1 cellular context compared by ENCODE assay signal in genomic region chr2:42105330-42106256, GRCh38.
TF ChIP-seq lines count a peak whose summit lies in the region.

No MANE protein-coding gene starts in this region.

TF ChIP-seq in HepG2, 621 proteins besides CTCF, POLR2A, EP300 and RAD21 (continued from another document and continues in another):
- TF ChIP-seq THYN1 (CRISPR knock-in tag; IDR thresholded peaks at IDR 0.05; ENCODE audit: borderline replicate concordance, low read depth): no peak
- TF ChIP-seq XBP1 (CRISPR knock-in tag; IDR thresholded peaks at IDR 0.05): no peak
- TF ChIP-seq POGZ (CRISPR knock-in tag; IDR thresholded peaks at IDR 0.05): peak; percentile 96
- TF ChIP-seq ZBTB1 (CRISPR knock-in tag; IDR thresholded peaks at IDR 0.05; ENCODE audit: borderline replicate concordance): no peak
- TF ChIP-seq ZSCAN31 (CRISPR knock-in tag; IDR thresholded peaks at IDR 0.05; ENCODE audit: low read depth): peak; percentile 33; the same call in 1 of the 2 replicates
- TF ChIP-seq HNF1A (IDR thresholded peaks at IDR 0.05; ENCODE audit: low read depth): peak; percentile 58; the same call in 1 of the 2 replicates
- TF ChIP-seq HNF1A (CRISPR knock-in tag; IDR thresholded peaks at IDR 0.05; ENCODE audit: borderline replicate concordance): peak; percentile 81
- 0 out of 2 replicates have a peak, but pooled peaks have one; percentile 62 for TF ChIP-seq KLF9 (CRISPR knock-in tag; IDR thresholded peaks at IDR 0.05; ENCODE audit: low read depth)
- TF ChIP-seq ZNF430 (CRISPR knock-in tag; IDR thresholded peaks at IDR 0.05): peak; percentile 54; the same call in 1 of the 2 replicates
- TF ChIP-seq ZNF543 (CRISPR knock-in tag; IDR thresholded peaks at IDR 0.05): 0 out of 2 replicates have a peak, but pooled peaks have one; percentile 38
- peak; percentile 68; the same call in 1 of the 2 replicates for TF ChIP-seq ZNF431 (CRISPR knock-in tag; IDR thresholded peaks at IDR 0.05; ENCODE audit: borderline replicate concordance, low read depth)
- TF ChIP-seq TIGD3 (CRISPR knock-in tag; IDR thresholded peaks at IDR 0.05; ENCODE audit: borderline replicate concordance): no peak
- no peak for TF ChIP-seq ISX (CRISPR knock-in tag; conservative IDR thresholded peaks at IDR 0.05)
- TF ChIP-seq ADNP (CRISPR knock-in tag; IDR thresholded peaks at IDR 0.05): no peak
- TF ChIP-seq SMYD3 (CRISPR knock-in tag; IDR thresholded peaks at IDR 0.05): no peak
- TF ChIP-seq SKI (IDR thresholded peaks at IDR 0.05; ENCODE audit: partially characterized antibody): no peak
- TF ChIP-seq REPIN1 (CRISPR knock-in tag; IDR thresholded peaks at IDR 0.05; ENCODE audit: borderline replicate concordance, low read depth): no peak
- no peak for TF ChIP-seq XRCC5 (optimal IDR thresholded peaks at IDR 0.05; ENCODE audit: low read length)
- peak; percentile 64; the same call in 1 of the 2 replicates for TF ChIP-seq ZNF350 (CRISPR knock-in tag; IDR thresholded peaks at IDR 0.05; ENCODE audit: borderline replicate concordance, low read depth)
- TF ChIP-seq CCDC6 (CRISPR knock-in tag; IDR thresholded peaks at IDR 0.05): peak; percentile 83
- 0 out of 2 replicates have a peak, but pooled peaks have one; percentile 13 for TF ChIP-seq UBTF (CRISPR knock-in tag; IDR thresholded peaks at IDR 0.05)
- TF ChIP-seq, protein P1, sequence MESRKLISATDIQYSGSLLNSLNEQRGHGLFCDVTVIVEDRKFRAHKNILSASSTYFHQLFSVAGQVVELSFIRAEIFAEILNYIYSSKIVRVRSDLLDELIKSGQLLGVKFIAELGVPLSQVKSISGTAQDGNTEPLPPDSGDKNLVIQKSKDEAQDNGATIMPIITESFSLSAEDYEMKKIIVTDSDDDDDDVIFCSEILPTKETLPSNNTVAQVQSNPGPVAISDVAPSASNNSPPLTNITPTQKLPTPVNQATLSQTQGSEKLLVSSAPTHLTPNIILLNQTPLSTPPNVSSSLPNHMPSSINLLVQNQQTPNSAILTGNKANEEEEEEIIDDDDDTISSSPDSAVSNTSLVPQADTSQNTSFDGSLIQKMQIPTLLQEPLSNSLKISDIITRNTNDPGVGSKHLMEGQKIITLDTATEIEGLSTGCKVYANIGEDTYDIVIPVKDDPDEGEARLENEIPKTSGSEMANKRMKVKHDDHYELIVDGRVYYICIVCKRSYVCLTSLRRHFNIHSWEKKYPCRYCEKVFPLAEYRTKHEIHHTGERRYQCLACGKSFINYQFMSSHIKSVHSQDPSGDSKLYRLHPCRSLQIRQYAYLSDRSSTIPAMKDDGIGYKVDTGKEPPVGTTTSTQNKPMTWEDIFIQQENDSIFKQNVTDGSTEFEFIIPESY (CRISPR knock-in tag; IDR thresholded peaks at IDR 0.05): peak; percentile 77
- TF ChIP-seq GATA4 (IDR thresholded peaks at IDR 0.05; ENCODE audit: borderline replicate concordance, low read depth): peak; percentile 97
- TF ChIP-seq ETV6 (CRISPR knock-in tag; conservative IDR thresholded peaks at IDR 0.05): no peak
- TF ChIP-seq, protein P2, sequence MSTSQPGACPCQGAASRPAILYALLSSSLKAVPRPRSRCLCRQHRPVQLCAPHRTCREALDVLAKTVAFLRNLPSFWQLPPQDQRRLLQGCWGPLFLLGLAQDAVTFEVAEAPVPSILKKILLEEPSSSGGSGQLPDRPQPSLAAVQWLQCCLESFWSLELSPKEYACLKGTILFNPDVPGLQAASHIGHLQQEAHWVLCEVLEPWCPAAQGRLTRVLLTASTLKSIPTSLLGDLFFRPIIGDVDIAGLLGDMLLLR (CRISPR knock-in tag; IDR thresholded peaks at IDR 0.05): no peak
- TF ChIP-seq GABPA (IDR thresholded peaks at IDR 0.05; ENCODE audit: low read depth, low read length): no peak
- peak; percentile 53 for TF ChIP-seq GABPA (CRISPR knock-in tag; IDR thresholded peaks at IDR 0.05; ENCODE audit: low read depth)
- 0 out of 2 replicates have a peak, but pooled peaks have one; percentile 66 for TF ChIP-seq ZBTB42 (CRISPR knock-in tag; IDR thresholded peaks at IDR 0.05)
- TF ChIP-seq ZSCAN12 (CRISPR knock-in tag; IDR thresholded peaks at IDR 0.05): 0 out of 2 replicates have a peak, but pooled peaks have one; percentile 59
- TF ChIP-seq CEBPB (IDR thresholded peaks at IDR 0.05; ENCODE audit: borderline replicate concordance, low read depth, low read length): no peak
- TF ChIP-seq ATF7 (IDR thresholded peaks at IDR 0.05): no peak
- peak; percentile 51; the same call in 1 of the 2 replicates for TF ChIP-seq ATF7 (CRISPR knock-in tag; IDR thresholded peaks at IDR 0.05)
- TF ChIP-seq MAFF (IDR thresholded peaks at IDR 0.05; ENCODE audit: low read depth, low read length): 0 out of 2 replicates have a peak, but pooled peaks have one; percentile 1
- no peak; the same call in 1 of the 2 replicates for TF ChIP-seq ZNF510 (CRISPR knock-in tag; IDR thresholded peaks at IDR 0.05; ENCODE audit: low read depth)
- no peak; the same call in 1 of the 2 replicates for TF ChIP-seq POLR2AphosphoS5 (IDR thresholded peaks at IDR 0.05; ENCODE audit: low read depth, low read length)
- TF ChIP-seq HDAC2 (CRISPR knock-in tag; IDR thresholded peaks at IDR 0.05): peak; percentile 67; the same call in 1 of the 2 replicates
- TF ChIP-seq SETDB1 (CRISPR knock-in tag; IDR thresholded peaks at IDR 0.05; ENCODE audit: borderline replicate concordance): no peak
- peak; percentile 55; the same call in 1 of the 2 replicates for TF ChIP-seq TARDBP (CRISPR knock-in tag; IDR thresholded peaks at IDR 0.05)
- TF ChIP-seq PTBP1 (IDR thresholded peaks at IDR 0.05; ENCODE audit: low read depth, low read length, poor library complexity, severe bottlenecking): no peak
- TF ChIP-seq ZSCAN25 (CRISPR knock-in tag; IDR thresholded peaks at IDR 0.05): peak; percentile 62; the same call in 1 of the 2 replicates
- 0 out of 2 replicates have a peak, but pooled peaks have one; percentile 70 for TF ChIP-seq ZNF354B (CRISPR knock-in tag; IDR thresholded peaks at IDR 0.05)
- TF ChIP-seq SPEN (CRISPR knock-in tag; IDR thresholded peaks at IDR 0.05; ENCODE audit: low read depth): peak; percentile 52; the same call in 1 of the 2 replicates
- 0 out of 2 replicates have a peak, but pooled peaks have one; percentile 47 for TF ChIP-seq ZNF761 (CRISPR knock-in tag; conservative IDR thresholded peaks at IDR 0.05)
- no peak for TF ChIP-seq PAWR (CRISPR knock-in tag; IDR thresholded peaks at IDR 0.05; ENCODE audit: borderline replicate concordance)
- TF ChIP-seq, protein P3, sequence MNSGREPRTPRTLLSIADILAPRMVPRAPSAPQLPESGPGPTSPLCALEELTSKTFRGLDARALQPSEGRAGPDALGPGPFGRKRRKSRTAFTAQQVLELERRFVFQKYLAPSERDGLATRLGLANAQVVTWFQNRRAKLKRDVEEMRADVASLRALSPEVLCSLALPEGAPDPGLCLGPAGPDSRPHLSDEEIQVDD (CRISPR knock-in tag; IDR thresholded peaks at IDR 0.05; ENCODE audit: borderline replicate concordance): no peak
- TF ChIP-seq ZBTB37 (CRISPR knock-in tag; IDR thresholded peaks at IDR 0.05): peak; percentile 47; the same call in 1 of the 2 replicates
- no peak for TF ChIP-seq RNF219 (CRISPR knock-in tag; IDR thresholded peaks at IDR 0.05)
- no peak for TF ChIP-seq JUN (CRISPR knock-in tag; IDR thresholded peaks at IDR 0.05)
- no peak for TF ChIP-seq ZNF883 (CRISPR knock-in tag; IDR thresholded peaks at IDR 0.05; ENCODE audit: not compliant biosample characterization)
- no peak for TF ChIP-seq E2F2 (CRISPR knock-in tag; IDR thresholded peaks at IDR 0.05; ENCODE audit: borderline replicate concordance)
